11 cellular contexts compared by ENCODE assay signal in the genomic region with DNA sequence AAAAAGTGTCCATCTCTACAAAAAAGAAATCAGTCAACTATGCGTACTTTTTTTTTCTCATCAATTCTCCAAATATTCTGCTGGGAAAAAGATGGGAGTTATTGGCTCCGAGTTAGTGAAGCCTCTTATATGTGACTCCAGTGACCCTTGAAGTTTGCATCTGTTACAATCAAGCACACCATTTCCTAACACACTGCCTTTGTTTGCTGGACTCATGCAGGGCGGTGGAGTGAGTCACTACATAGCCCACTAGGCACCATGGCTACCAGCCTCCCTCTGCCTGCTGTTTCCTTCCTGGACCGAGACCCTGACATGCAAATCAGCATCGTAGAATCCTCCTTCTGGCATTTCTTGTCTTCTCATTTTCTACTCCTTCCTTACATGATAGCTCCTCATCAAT.
A peak's percentile ranks its signal among the peaks of the same experiment; 100 is the strongest.
DNase-seq lines count a peak whose midpoint lies in the region; ATAC-seq, FAIRE-seq and TF ChIP-seq lines count a peak whose summit lies in the region.
"Had no signal": no experiment of that assay in that cellular context is flagged by ENCODE, and none has a peak within 500 bp of the region (broad histone marks: within the 10 kb centered on the region; RNA-seq: fewer than 3 reads in every experiment).

No MANE protein-coding gene starts in this region.

- H3K4me3 ChIP-seq in SJSA1 = no peak overlapping the region
- no peak overlapping the region for H3K4me3 ChIP-seq in fibroblast of villous mesenchyme (ENCODE audit: low read depth, low read length)
- no peak overlapping the region for H3K4me3 ChIP-seq in retinal pigment epithelial cell (ENCODE audit: low read length)
- H3K4me3 ChIP-seq in HAP-1 = no peak overlapping the region

- H3K9me3 ChIP-seq in SJSA1 (replicated peaks) = no peaks in the 10 kb centered on the region
- no peaks in the 10 kb centered on the region for H3K9me3 ChIP-seq in HAP-1

- H3K4me1 ChIP-seq in SJSA1 (replicated peaks) (peaks cover 40% of the 10 kb centered on the region), HAP-1 (no peaks in the 10 kb centered on the region)

- no peak for TF ChIP-seq CTCF in fibroblast of villous mesenchyme (IDR thresholded peaks at IDR 0.05; ENCODE audit: insufficient read depth, low read depth, low read length)
- TF ChIP-seq CTCF in retinal pigment epithelial cell (conservative IDR thresholded peaks at IDR 0.05; ENCODE audit: low read depth, low read length) = no peak

- DNase-seq in H54 (ENCODE audit: insufficient read length, low spot score) (peak; percentile 53), SJSA1 (ENCODE audit: low read depth in 1 of 2, low spot score in 2 of 2) (peak; percentile 63 to 75), fibroblast of villous mesenchyme (ENCODE audit: low read depth) (peak; percentile 53), retinal pigment epithelial cell (ENCODE audit: low read depth) (peak; percentile 47), GM12892 (ENCODE audit: insufficient read length) (no peak), NCI-H187 treated with DMSO at 0.1 percent for 48 hours (lab: John Stamatoyannopoulos, UW) (no peak), HAP-1 (ENCODE audit: low spot score in 2 of 2) (no peak)
- DNase-seq: activated naive CD4-positive, alpha-beta T cell treated with Interleukin-2 at 50 U/mL for 16 hours had no signal

- H3K27me3 ChIP-seq in SJSA1 (replicated peaks) (no peaks in the 10 kb centered on the region), HAP-1 (ENCODE audit: low read depth) (no peaks in the 10 kb centered on the region)

- FAIRE-seq in H54 (lab: Jason Lieb, UNC) (peak; percentile 99), GM12892 (lab: Jason Lieb, UNC) (no peak)

- peak overlapping the region; percentile 72 for H3K27ac ChIP-seq in SJSA1
- H3K27ac ChIP-seq: KMS-11 had no signal

- ATAC-seq in GM18873 (IDR thresholded peaks at IDR 0.05; ENCODE audit: low FRiP score, unreplicated experiment) = no peak
- ATAC-seq: left lobe of liver had no signal

- TF ChIP-seq POLR2A in H54 (IDR thresholded peaks at IDR 0.05; ENCODE audit: low read depth, low read length) = no peak
- TF ChIP-seq POLR2A in GM12892 (IDR thresholded peaks at IDR 0.05; ENCODE audit: low read depth, low read length) = no peak

- in situ Hi-C loops in HAP-1 (cut with MboI; ENCODE audit: low sequenced_read_pairs) = no loop called here

- no peaks in the 10 kb centered on the region for H3K36me3 ChIP-seq in SJSA1
- no peaks in the 10 kb centered on the region for H3K36me3 ChIP-seq in HAP-1 (replicated peaks)

Comparison
In these comparisons a context has a peak if more than half of its experiments do, and no peak if none do; other contexts are left out.
1. DNase-seq: peak in H54 (single experiment), SJSA1 (2 of 2), fibroblast of villous mesenchyme (single experiment) and retinal pigment epithelial cell (single experiment); none in GM12892 (single experiment), NCI-H187 treated with DMSO at 0.1 percent for 48 hours (single experiment) and HAP-1 (0 of 2).